ENCODE assay signal across 16 cellular contexts in genomic region chr9:99577351-99577750, GRCh38.
"Had no signal": no experiment of that assay in that cellular context is flagged by ENCODE, and none has a peak within 500 bp of the region (broad histone marks: within the 10 kb centered on the region; RNA-seq: fewer than 3 reads in every experiment).

No MANE protein-coding gene starts in this region.

- H3K4me1 Mint-ChIP-seq: activated CD4-positive, alpha-beta memory T cell treated with anti-CD3 and anti-CD28 coated beads, Interleukin-2, amount 10 ng/mL, durations not matched to agents 7 days and 5 days; activated CD4-positive, alpha-beta T cell treated with anti-CD3 and anti-CD28 coated beads for 36 hours; activated CD4-positive, alpha-beta T cell treated with anti-CD3 and anti-CD28 coated beads, Interleukin-2, amount 10 ng/mL, durations not matched to agents 7 days and 5 days; activated CD8-positive, alpha-beta memory T cell treated with anti-CD3 and anti-CD28 coated beads, Interleukin-2, amount 10 ng/mL, durations not matched to agents 7 days and 5 days; activated naive CD4-positive, alpha-beta T cell treated with anti-CD3 and anti-CD28 coated beads, Interleukin-2, amount 10 ng/mL, durations not matched to agents 7 days and 5 days; activated naive CD4-positive, alpha-beta T cell treated with anti-CD3 and anti-CD28 coated beads, Interleukin-2, amount 50 U/mL, for 24 hours; activated naive CD8-positive, alpha-beta T cell treated with anti-CD3 and anti-CD28 coated beads, Interleukin-2, amount 10 ng/mL, durations not matched to agents 7 days and 5 days; T-cell; T-helper 17 cell had no signal

- H3K27ac Mint-ChIP-seq: activated CD4-positive, alpha-beta memory T cell treated with anti-CD3 and anti-CD28 coated beads, Interleukin-2, amount 10 ng/mL, durations not matched to agents 7 days and 5 days; activated CD4-positive, alpha-beta T cell treated with anti-CD3 and anti-CD28 coated beads for 36 hours; activated CD4-positive, alpha-beta T cell treated with anti-CD3 and anti-CD28 coated beads, Interleukin-2, amount 10 ng/mL, durations not matched to agents 7 days and 5 days; activated CD8-positive, alpha-beta memory T cell treated with anti-CD3 and anti-CD28 coated beads, Interleukin-2, amount 10 ng/mL, durations not matched to agents 7 days and 5 days; activated CD8-positive, alpha-beta T cell treated with anti-CD3 and anti-CD28 coated beads, Interleukin-2, amount 10 ng/mL, durations not matched to agents 7 days and 5 days; activated naive CD4-positive, alpha-beta T cell treated with anti-CD3 and anti-CD28 coated beads, Interleukin-2, amount 10 ng/mL, durations not matched to agents 7 days and 5 days; activated naive CD4-positive, alpha-beta T cell treated with anti-CD3 and anti-CD28 coated beads, Interleukin-2, amount 50 U/mL, for 24 hours; activated naive CD8-positive, alpha-beta T cell; activated naive CD8-positive, alpha-beta T cell treated with anti-CD3 and anti-CD28 coated beads, Interleukin-2, amount 10 ng/mL, durations not matched to agents 7 days and 5 days; activated T-cell treated with anti-CD3 and anti-CD28 coated beads, Interleukin-2, amount 50 U/mL, for 24 hours; activated T-helper 2 cell treated with anti-CD3 and anti-CD28 coated beads, Interferon-gamma antibody, Interleukin-2, Interleukin-4, amounts not matched to agents 10 μg/mL and 5 μg/mL and 100 μg/mL, durations not matched to agents 14 hours and 24 hours and 36 hours; T-cell; T-helper 17 cell; WTC11 had no signal

- H3K36me3 Mint-ChIP-seq: activated CD8-positive, alpha-beta memory T cell treated with anti-CD3 and anti-CD28 coated beads, Interleukin-2, amount 10 ng/mL, durations not matched to agents 7 days and 5 days; activated naive CD4-positive, alpha-beta T cell treated with anti-CD3 and anti-CD28 coated beads, Interleukin-2, amount 10 ng/mL, durations not matched to agents 7 days and 5 days; activated naive CD4-positive, alpha-beta T cell treated with anti-CD3 and anti-CD28 coated beads, Interleukin-2, amount 50 U/mL, for 24 hours; activated naive CD8-positive, alpha-beta T cell; activated naive CD8-positive, alpha-beta T cell treated with anti-CD3 and anti-CD28 coated beads, Interleukin-2, amount 10 ng/mL, durations not matched to agents 7 days and 5 days; T-cell; WTC11 had no signal

- H3K27me3 Mint-ChIP-seq: activated CD4-positive, alpha-beta T cell treated with anti-CD3 and anti-CD28 coated beads for 36 hours; activated CD4-positive, alpha-beta T cell treated with anti-CD3 and anti-CD28 coated beads, Interleukin-2, amount 10 ng/mL, durations not matched to agents 7 days and 5 days; activated CD8-positive, alpha-beta memory T cell treated with anti-CD3 and anti-CD28 coated beads, Interleukin-2, amount 10 ng/mL, durations not matched to agents 7 days and 5 days; activated naive CD4-positive, alpha-beta T cell treated with anti-CD3 and anti-CD28 coated beads, Interleukin-2, amount 10 ng/mL, durations not matched to agents 7 days and 5 days; activated naive CD4-positive, alpha-beta T cell treated with anti-CD3 and anti-CD28 coated beads, Interleukin-2, amount 50 U/mL, for 24 hours; activated naive CD8-positive, alpha-beta T cell; activated naive CD8-positive, alpha-beta T cell treated with anti-CD3 and anti-CD28 coated beads, Interleukin-2, amount 10 ng/mL, durations not matched to agents 7 days and 5 days; activated T-cell treated with anti-CD3 and anti-CD28 coated beads, Interleukin-2, amount 50 U/mL, for 24 hours; T-cell; T-helper 17 cell had no signal

- H3K4me3 Mint-ChIP-seq: activated CD4-positive, alpha-beta memory T cell treated with anti-CD3 and anti-CD28 coated beads, Interleukin-2, amount 10 ng/mL, durations not matched to agents 7 days and 5 days; activated CD4-positive, alpha-beta T cell treated with anti-CD3 and anti-CD28 coated beads for 36 hours; activated CD4-positive, alpha-beta T cell treated with anti-CD3 and anti-CD28 coated beads, Interleukin-2, amount 10 ng/mL, durations not matched to agents 7 days and 5 days; activated CD8-positive, alpha-beta memory T cell treated with anti-CD3 and anti-CD28 coated beads, Interleukin-2, amount 10 ng/mL, durations not matched to agents 7 days and 5 days; activated CD8-positive, alpha-beta T cell treated with anti-CD3 and anti-CD28 coated beads, Interleukin-2, amount 10 ng/mL, durations not matched to agents 7 days and 5 days; activated naive CD4-positive, alpha-beta T cell treated with anti-CD3 and anti-CD28 coated beads, Interleukin-2, amount 10 ng/mL, durations not matched to agents 7 days and 5 days; activated naive CD4-positive, alpha-beta T cell treated with anti-CD3 and anti-CD28 coated beads, Interleukin-2, amount 50 U/mL, for 24 hours; activated naive CD8-positive, alpha-beta T cell; activated naive CD8-positive, alpha-beta T cell treated with anti-CD3 and anti-CD28 coated beads, Interleukin-2, amount 10 ng/mL, durations not matched to agents 7 days and 5 days; activated T-cell treated with anti-CD3 and anti-CD28 coated beads, Interleukin-2, amount 50 U/mL, for 24 hours; T-cell; T-helper 17 cell; WTC11 had no signal

- ATAC-seq: activated CD4-positive, alpha-beta T cell treated with anti-CD3 and anti-CD28 coated beads for 36 hours; activated CD4-positive, CD25-positive, alpha-beta regulatory T cell treated with anti-CD3 and anti-CD28 coated beads, Interleukin-2, amount 50 U/mL, for 24 hours; activated CD8-positive, alpha-beta memory T cell treated with anti-CD3 and anti-CD28 coated beads, Interleukin-2, amount 10 ng/mL, durations not matched to agents 7 days and 5 days; activated CD8-positive, alpha-beta T cell treated with anti-CD3 and anti-CD28 coated beads, Interleukin-2, amount 10 ng/mL, durations not matched to agents 7 days and 5 days; body of pancreas; T-cell; T-helper 17 cell had no signal

- H3K9me3 Mint-ChIP-seq: activated CD4-positive, alpha-beta memory T cell treated with anti-CD3 and anti-CD28 coated beads, Interleukin-2, amount 10 ng/mL, durations not matched to agents 7 days and 5 days; activated CD4-positive, alpha-beta T cell treated with anti-CD3 and anti-CD28 coated beads, Interleukin-2, amount 10 ng/mL, durations not matched to agents 7 days and 5 days; activated naive CD4-positive, alpha-beta T cell treated with anti-CD3 and anti-CD28 coated beads, Interleukin-2, amount 10 ng/mL, durations not matched to agents 7 days and 5 days; activated naive CD4-positive, alpha-beta T cell treated with anti-CD3 and anti-CD28 coated beads, Interleukin-2, amount 50 U/mL, for 24 hours; activated naive CD8-positive, alpha-beta T cell treated with anti-CD3 and anti-CD28 coated beads, Interleukin-2, amount 10 ng/mL, durations not matched to agents 7 days and 5 days; activated T-cell treated with anti-CD3 and anti-CD28 coated beads, Interleukin-2, amount 50 U/mL, for 24 hours; activated T-helper 2 cell treated with anti-CD3 and anti-CD28 coated beads, Interferon-gamma antibody, Interleukin-2, Interleukin-4, amounts not matched to agents 10 μg/mL and 5 μg/mL and 100 μg/mL, durations not matched to agents 14 hours and 24 hours and 36 hours; T-cell had no signal
